30 cellular contexts compared by ENCODE assay signal in the genomic region with DNA sequence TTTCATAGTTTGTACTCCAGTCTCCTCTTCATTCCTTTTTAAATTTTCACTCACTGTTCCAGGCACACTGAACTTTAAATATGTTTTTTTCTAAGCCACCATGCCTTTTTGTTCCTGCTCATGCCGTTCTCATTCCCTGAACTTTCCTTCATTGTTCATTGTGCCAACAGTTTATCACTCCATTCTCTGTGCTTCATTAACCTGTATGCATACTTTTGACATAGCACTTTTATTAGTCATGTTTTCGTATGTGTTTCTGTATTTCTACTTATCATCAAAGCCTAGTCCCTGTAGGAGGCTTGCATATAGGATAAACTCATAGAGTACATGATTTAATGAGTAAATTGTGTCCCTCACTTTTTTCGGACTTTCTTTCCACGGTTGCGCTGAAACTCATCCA.
"Had no signal": no experiment of that assay in that cellular context is flagged by ENCODE, and none has a peak within 500 bp of the region (broad histone marks: within the 10 kb centered on the region; RNA-seq: fewer than 3 reads in every experiment).

No MANE protein-coding gene starts in this region.

- H3K4me3 Mint-ChIP-seq: activated CD4-positive, alpha-beta T cell treated with anti-CD3 and anti-CD28 coated beads, Interleukin-2, amount 10 ng/mL, durations not matched to agents 24 days and 14 days; activated CD8-positive, alpha-beta T cell treated with anti-CD3 and anti-CD28 coated beads for 36 hours; activated naive CD4-positive, alpha-beta T cell treated with anti-CD3 and anti-CD28 coated beads, Interleukin-2, amount 50 U/mL, for 24 hours; activated naive CD8-positive, alpha-beta T cell treated with anti-CD3 and anti-CD28 coated beads, Interleukin-2, amount 10 ng/mL, durations not matched to agents 7 days and 5 days; activated T-cell treated with anti-CD3 and anti-CD28 coated beads, Interleukin-2, amount 50 U/mL, for 24 hours had no signal

- H3K27me3 Mint-ChIP-seq: activated CD4-positive, alpha-beta T cell treated with anti-CD3 and anti-CD28 coated beads, Interleukin-2, amount 10 ng/mL, durations not matched to agents 24 days and 14 days; activated CD8-positive, alpha-beta T cell treated with anti-CD3 and anti-CD28 coated beads for 36 hours; activated naive CD4-positive, alpha-beta T cell treated with anti-CD3 and anti-CD28 coated beads, Interleukin-2, amount 50 U/mL, for 24 hours; activated naive CD8-positive, alpha-beta T cell treated with anti-CD3 and anti-CD28 coated beads, Interleukin-2, amount 10 ng/mL, durations not matched to agents 7 days and 5 days; activated T-cell treated with anti-CD3 and anti-CD28 coated beads, Interleukin-2, amount 50 U/mL, for 24 hours had no signal

- H3K27ac Mint-ChIP-seq: activated CD4-positive, alpha-beta T cell treated with anti-CD3 and anti-CD28 coated beads, Interleukin-2, amount 10 ng/mL, durations not matched to agents 24 days and 14 days; activated CD8-positive, alpha-beta T cell treated with anti-CD3 and anti-CD28 coated beads for 36 hours; activated naive CD4-positive, alpha-beta T cell treated with anti-CD3 and anti-CD28 coated beads, Interleukin-2, amount 50 U/mL, for 24 hours; activated naive CD8-positive, alpha-beta T cell treated with anti-CD3 and anti-CD28 coated beads, Interleukin-2, amount 10 ng/mL, durations not matched to agents 7 days and 5 days; activated T-cell treated with anti-CD3 and anti-CD28 coated beads, Interleukin-2, amount 50 U/mL, for 24 hours; activated T-helper 2 cell treated with anti-CD3 and anti-CD28 coated beads, Interferon-gamma antibody, Interleukin-2, Interleukin-4, amounts not matched to agents 10 μg/mL and 5 μg/mL and 100 μg/mL, durations not matched to agents 14 hours and 24 hours and 36 hours had no signal

- H3K4me3 ChIP-seq: ascending aorta, body of pancreas, breast epithelium, K562 had no signal

- H3K27ac ChIP-seq: ascending aorta, body of pancreas, breast epithelium had no signal

- H3K9me3 ChIP-seq: ascending aorta, body of pancreas, breast epithelium had no signal

- H3K9me3 Mint-ChIP-seq: activated naive CD4-positive, alpha-beta T cell treated with anti-CD3 and anti-CD28 coated beads, Interleukin-2, amount 50 U/mL, for 24 hours; activated naive CD8-positive, alpha-beta T cell treated with anti-CD3 and anti-CD28 coated beads, Interleukin-2, amount 10 ng/mL, durations not matched to agents 7 days and 5 days had no signal

- ATAC-seq: activated CD8-positive, alpha-beta T cell treated with anti-CD3 and anti-CD28 coated beads for 36 hours; body of pancreas; K562; Panc1; SK-N-SH treated with all-trans-retinoic acid at 6 μM for 48 hours had no signal

- DNase-seq: activated CD4-positive, alpha-beta T cell treated with anti-CD3 and anti-CD28 coated beads, Interleukin-2, amount 10 ng/mL, durations not matched to agents 24 days and 14 days; activated CD4-positive, alpha-beta T cell treated with anti-CD3 and anti-CD28 coated beads, Interleukin-2, amount 50 U/mL, for 4 hours; activated CD8-positive, alpha-beta T cell treated with anti-CD3 and anti-CD28 coated beads for 36 hours; activated gamma-delta T cell; activated naive CD4-positive, alpha-beta T cell treated with Interleukin-2 at 50 U/mL for 16 hours; activated naive CD8-positive, alpha-beta T cell treated with anti-CD3 and anti-CD28 coated beads, Interleukin-2, amount 10 ng/mL, durations not matched to agents 7 days and 5 days; activated T-cell treated with anti-CD3 and anti-CD28 coated beads, Interleukin-2, amount 50 U/mL, for 24 hours; amygdala; body of pancreas; caudate nucleus; cerebellar nuclear complex; NCI-H1092 treated with DMSO at 0.1 percent for 48 hours; NCI-H1417; NCI-H1930; NCI-H2081 treated with DMSO at 0.1 percent for 48 hours; NCI-H345; NCI-H524 treated with DMSO at 0.1 percent for 48 hours; RPMI8226; SIG-M5; SW 1271; T-helper 1 cell; T-helper 2 cell; T-helper 9 cell had no signal

- H3K36me3 Mint-ChIP-seq: activated naive CD4-positive, alpha-beta T cell treated with anti-CD3 and anti-CD28 coated beads, Interleukin-2, amount 50 U/mL, for 24 hours; activated naive CD8-positive, alpha-beta T cell treated with anti-CD3 and anti-CD28 coated beads, Interleukin-2, amount 10 ng/mL, durations not matched to agents 7 days and 5 days had no signal

- H3K4me1 Mint-ChIP-seq: activated CD4-positive, alpha-beta T cell treated with anti-CD3 and anti-CD28 coated beads, Interleukin-2, amount 10 ng/mL, durations not matched to agents 24 days and 14 days; activated naive CD4-positive, alpha-beta T cell treated with anti-CD3 and anti-CD28 coated beads, Interleukin-2, amount 50 U/mL, for 24 hours; activated naive CD8-positive, alpha-beta T cell treated with anti-CD3 and anti-CD28 coated beads, Interleukin-2, amount 10 ng/mL, durations not matched to agents 7 days and 5 days had no signal

- H3K4me1 ChIP-seq: ascending aorta, body of pancreas, breast epithelium had no signal

- H3K36me3 ChIP-seq: ascending aorta, breast epithelium had no signal

- H3K27me3 ChIP-seq: ascending aorta, body of pancreas, breast epithelium had no signal

- FAIRE-seq: K562 had no signal
